Comparison of ENCODE assay signal across 24 cellular contexts in the genomic region with DNA sequence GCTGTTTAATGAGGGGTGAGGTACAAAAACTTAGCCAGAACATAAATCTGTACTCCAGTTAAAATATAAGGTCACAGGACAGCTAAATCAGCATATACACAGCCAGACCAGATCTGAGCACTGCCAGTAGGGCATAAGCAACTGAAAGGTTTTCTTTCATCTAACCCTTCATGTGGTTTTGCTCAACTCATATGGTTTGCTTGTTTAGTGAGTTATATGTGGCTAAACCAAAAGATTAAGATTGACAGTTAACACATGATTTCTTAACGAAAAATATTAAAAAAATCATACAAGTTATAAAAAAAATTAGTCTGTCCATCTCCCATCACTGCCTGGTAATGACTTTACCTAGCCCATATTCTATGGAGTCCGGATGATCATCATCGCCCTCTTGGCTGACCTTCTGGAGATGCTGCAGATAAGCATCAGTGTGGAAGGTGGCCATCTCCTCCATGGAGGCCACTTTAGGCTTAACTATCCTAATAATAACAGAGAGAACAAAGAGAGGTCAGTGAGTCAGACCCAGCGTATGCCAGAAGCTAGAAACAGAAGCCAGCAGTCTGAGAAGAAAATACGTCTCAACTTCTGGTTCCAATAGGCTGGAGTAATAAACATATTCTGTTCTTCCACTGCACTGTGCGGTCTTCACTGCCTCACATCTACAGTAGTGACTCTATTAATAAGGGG. TPM values are rescaled to one million over a fixed set of nuclear protein-coding genes. Genes with fewer than 3 reads are reported as not detected.
DNase-seq lines count a peak whose midpoint lies in the region; ATAC-seq and TF ChIP-seq lines count a peak whose summit lies in the region.
"Had no signal": no experiment of that assay in that cellular context is flagged by ENCODE, and none has a peak within 500 bp of the region (broad histone marks: within the 10 kb centered on the region; RNA-seq: fewer than 3 reads in every experiment).

No MANE protein-coding gene starts in this region.

- POLR2A ChIA-PET in GM10248 (lab: Yijun Ruan, JAX), result interaction anchor here (1.0 kb wide), 1 partner anchor 216 kb away, joined by 3 read pairs; no protein-coding TSS in a partner anchor

- TF ChIP-seq CTCF in endothelial cell (IDR thresholded peaks at IDR 0.05; ENCODE audit: unreplicated experiment) (no peak), neural crest cell (conservative IDR thresholded peaks at IDR 0.05) (no peak), GM10248 (IDR thresholded peaks at IDR 0.05; ENCODE audit: control extremely low read depth, extremely low read depth, low read depth, missing control alignments) (no peak), nephron progenitor cell (IDR thresholded peaks at IDR 0.05) (no peak)

- H3K4me3 Mint-ChIP-seq in endothelial cell (ENCODE audit: unreplicated experiment) (peak overlapping the region; percentile 49), neural crest cell (peak overlapping the region; percentile 29), nephron progenitor cell (no peak overlapping the region)
- H3K4me3 Mint-ChIP-seq: activated CD4-positive, alpha-beta T cell treated with anti-CD3 and anti-CD28 coated beads, Interleukin-2, amount 10 ng/mL, durations not matched to agents 7 days and 5 days; naive thymus-derived CD4-positive, alpha-beta T cell had no signal

- no peak for ATAC-seq in GM19397 (IDR thresholded peaks at IDR 0.05; ENCODE audit: unreplicated experiment)
- ATAC-seq: left ventricle myocardium superior; naive thymus-derived CD4-positive, alpha-beta T cell had no signal

- peaks cover 3% of the 10 kb centered on the region for H3K4me1 Mint-ChIP-seq in endothelial cell (ENCODE audit: unreplicated experiment)
- peaks cover 9% of the 10 kb centered on the region for H3K4me1 Mint-ChIP-seq in neural crest cell
- peaks cover 10% of the 10 kb centered on the region for H3K4me1 Mint-ChIP-seq in nephron progenitor cell

- H3K27me3 Mint-ChIP-seq in endothelial cell (ENCODE audit: unreplicated experiment) (no peaks in the 10 kb centered on the region), neural crest cell (ENCODE audit: low read depth) (no peaks in the 10 kb centered on the region), nephron progenitor cell (ENCODE audit: low read depth, poor library complexity) (peaks cover 2% of the 10 kb centered on the region)
- H3K27me3 Mint-ChIP-seq: activated CD4-positive, alpha-beta T cell treated with anti-CD3 and anti-CD28 coated beads, Interleukin-2, amount 10 ng/mL, durations not matched to agents 7 days and 5 days; naive thymus-derived CD4-positive, alpha-beta T cell had no signal

- H3K9me3 Mint-ChIP-seq in endothelial cell (ENCODE audit: unreplicated experiment), result no peaks in the 10 kb centered on the region
- H3K9me3 Mint-ChIP-seq in neural crest cell, result no peaks in the 10 kb centered on the region
- H3K9me3 Mint-ChIP-seq in nephron progenitor cell, result peaks cover 41% of the 10 kb centered on the region
- H3K9me3 Mint-ChIP-seq: activated CD4-positive, alpha-beta T cell treated with anti-CD3 and anti-CD28 coated beads, Interleukin-2, amount 10 ng/mL, durations not matched to agents 7 days and 5 days; naive thymus-derived CD4-positive, alpha-beta T cell had no signal

- H3K27ac Mint-ChIP-seq in endothelial cell (ENCODE audit: unreplicated experiment) (no peak overlapping the region), neural crest cell (ENCODE audit: unreplicated experiment) (no peak overlapping the region), nephron progenitor cell (no peak overlapping the region)
- H3K27ac Mint-ChIP-seq: activated CD4-positive, alpha-beta T cell treated with anti-CD3 and anti-CD28 coated beads, Interleukin-2, amount 10 ng/mL, durations not matched to agents 7 days and 5 days; naive thymus-derived CD4-positive, alpha-beta T cell had no signal

- peak; percentile 42 for DNase-seq in ELR (ENCODE audit: low read depth)
- no peak for DNase-seq in endothelial cell (ENCODE audit: low spot score)
- no peak for DNase-seq in neural crest cell (ENCODE audit: low read depth, low spot score)
- DNase-seq in GM10248 (ENCODE audit: extremely low spot score), result no peak
- DNase-seq in nephron progenitor cell, result no peak
- DNase-seq in NCI-H510A (lab: John Stamatoyannopoulos, UW), result no peak
- DNase-seq: activated CD4-positive, alpha-beta T cell treated with anti-CD3 and anti-CD28 coated beads, Interleukin-2, amount 10 ng/mL, durations not matched to agents 7 days and 5 days; activated naive CD4-positive, alpha-beta T cell treated with Interleukin-2 at 50 U/mL for 16 hours; activated T-cell treated with anti-CD3 and anti-CD28 coated beads, Interleukin-2, amount 50 U/mL, for 48 hours; amniotic stem cell; Calu3; caudate nucleus; DND-41; hippocampal formation; left ventricle myocardium superior; naive thymus-derived CD4-positive, alpha-beta T cell; NCI-H1436; NCI-H2107; NCI-H510A treated with DMSO at 0.1 percent for 48 hours; Peyer's patch; stimulated activated CD4-positive, alpha-beta T cell treated with anti-CD3 and anti-CD28 coated beads, Interleukin-4, amount 100 ng/mL, for 24 hours; stimulated activated naive CD4-positive, alpha-beta T cell had no signal

- H3K36me3 Mint-ChIP-seq in endothelial cell (ENCODE audit: low read depth, unreplicated experiment) (peaks cover 3% of the 10 kb centered on the region), neural crest cell (ENCODE audit: low read depth) (peaks cover 10% of the 10 kb centered on the region), nephron progenitor cell (ENCODE audit: low read depth) (peaks cover 46% of the 10 kb centered on the region)

- CTCF ChIA-PET in GM10248 (lab: Yijun Ruan, JAX), result no interaction called here

TF ChIP-seq in PFSK-1, 5 proteins besides CTCF, POLR2A, EP300 and RAD21:
- TF ChIP-seq FOXP2 (optimal IDR thresholded peaks at IDR 0.05; ENCODE audit: borderline replicate concordance, extremely low read depth, extremely low read length, insufficient read depth) (no peak), SIN3A (IDR thresholded peaks at IDR 0.05; ENCODE audit: borderline replicate concordance, insufficient read depth, low read length) (peak; percentile 75; the same call in 1 of the 2 replicates), TAF1 (IDR thresholded peaks at IDR 0.05; ENCODE audit: borderline replicate concordance, insufficient read depth, low read length) (no peak)

RNA-seq across cellular contexts. Expression of a gene that starts 4.1 kb away (rescaled TPM):
- 10.5 TPM for polyA plus RNA-seq in PFSK-1 (2012; ENCODE audit: insufficient read length, low read depth)
- total RNA-seq in endothelial cell (ENCODE audit: unreplicated experiment), result 29.4 TPM
- total RNA-seq in neural crest cell, result 31.0 and 34.4 TPM in 2 replicates
